ENCODE assay signal across 11 cellular contexts in the genomic region with DNA sequence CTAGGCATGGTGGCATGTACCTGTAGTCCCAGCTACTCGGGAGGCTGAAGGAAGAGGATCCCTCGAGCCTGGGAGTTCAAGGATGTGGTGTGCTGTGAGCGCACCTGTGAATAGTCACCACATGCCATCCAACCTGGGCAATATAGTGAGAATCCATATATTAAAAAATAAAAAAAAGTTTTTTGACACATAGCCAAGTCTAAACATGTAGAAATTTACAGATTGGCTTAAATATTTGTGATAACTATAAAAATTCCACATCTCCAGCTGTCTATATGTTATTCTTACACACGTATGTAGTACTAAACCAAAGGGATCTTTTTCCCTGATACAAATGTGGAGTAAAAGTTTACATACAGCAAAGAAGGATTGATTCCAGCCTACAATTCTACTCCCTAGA.
"Had no signal": no experiment of that assay in that cellular context is flagged by ENCODE, and none has a peak within 500 bp of the region (broad histone marks: within the 10 kb centered on the region; RNA-seq: fewer than 3 reads in every experiment).

No MANE protein-coding gene starts in this region.

- FAIRE-seq: H1, H54 had no signal

- H3K4me2 ChIP-seq: GM23338 had no signal

- H2AFZ ChIP-seq: GM23248, GM23338 had no signal

- H3K4me3 Mint-ChIP-seq: GM23338, H9, HFFc6 had no signal

- H3K4me1 Mint-ChIP-seq: GM23338 had no signal

- H3K9ac ChIP-seq: GM23248 had no signal

- H3K4me3 ChIP-seq: GM23248, GM23338, HAP-1 had no signal

- H3K27ac ChIP-seq: GM23248 had no signal

- H3K27ac Mint-ChIP-seq: GM23338, H9, HFFc6 had no signal

- DNase-seq: GM23248, GOT3, H7, H9, HCEC 1CT, HFFc6 had no signal

- H3K36me3 ChIP-seq: HAP-1 had no signal

- H3K4me1 ChIP-seq: HAP-1 had no signal

- ATAC-seq: GM23338, HCT116 had no signal

- H3K9me3 ChIP-seq: HAP-1 had no signal
